In genomic region chr7:150838965-150839650, GRCh38 we compare ENCODE assay signal across 23 cellular contexts. TPM values are rescaled to one million over a fixed set of nuclear protein-coding genes. Genes with fewer than 3 reads are reported as not detected.
DNase-seq lines count a peak whose midpoint lies in the region; ATAC-seq and TF ChIP-seq lines count a peak whose summit lies in the region.
"Had no signal": no experiment of that assay in that cellular context is flagged by ENCODE, and none has a peak within 500 bp of the region (broad histone marks: within the 10 kb centered on the region; RNA-seq: fewer than 3 reads in every experiment).

No MANE protein-coding gene starts in this region.

- intact Hi-C loops in sigmoid colon (cut with DNase I), result no loop called here

- no peaks in the 10 kb centered on the region for H3K9me3 ChIP-seq in sigmoid colon
- H3K9me3 ChIP-seq: BLaER1 had no signal

- no peak for TF ChIP-seq POLR2A in sigmoid colon (IDR thresholded peaks at IDR 0.05)

- no peaks in the 10 kb centered on the region for H3K9me3 Mint-ChIP-seq in stimulated activated naive CD8-positive, alpha-beta T cell treated with anti-CD3 and anti-CD28 coated beads, Interleukin-15, Interleukin-2, amounts not matched to agents 100 ng/mL and 50 ng/mL, for 24 hours
- H3K9me3 Mint-ChIP-seq: GM23338 had no signal

- no peak for TF ChIP-seq EP300 in sigmoid colon (IDR thresholded peaks at IDR 0.05)

- WGBS in sigmoid colon, 2 donors, result 86 to 90% methylated on average over 7 of the region's 7 CpGs

- H3K4me3 ChIP-seq in fibroblast of mammary gland (ENCODE audit: control insufficient read depth, low read depth, low read length) (no peak overlapping the region), sigmoid colon (no peak overlapping the region)
- H3K4me3 ChIP-seq: BLaER1, GM23338 had no signal

- no peak for DNase-seq in stimulated activated naive CD8-positive, alpha-beta T cell treated with anti-CD3 and anti-CD28 coated beads, Interleukin-15, Interleukin-2, amounts not matched to agents 100 U/mL and 50 U/mL, for 24 hours
- DNase-seq in fibroblast of mammary gland (ENCODE audit: low read depth) (peak; percentile 42), sigmoid colon (peak; percentile 36), cerebellar nuclear complex (lab: John Stamatoyannopoulos, UW) (no peak), cerebellum (ENCODE audit: low spot score) (no peak)
- DNase-seq: Calu3; CD4-positive, alpha-beta memory T cell; HCEC 1CT; IMR-90; Karpas-422; MM.1S; NCI-H1105; NCI-H1694; NCI-H2107; NCI-H510A; NCI-H748 treated with DMSO at 0.1 percent for 48 hours had no signal

- ATAC-seq in stimulated activated naive CD8-positive, alpha-beta T cell treated with anti-CD3 and anti-CD28 coated beads, Interleukin-15, Interleukin-2, amounts not matched to agents 100 U/mL and 50 U/mL, for 24 hours, result no peak
- no peak for ATAC-seq in GM21825 (IDR thresholded peaks at IDR 0.05; ENCODE audit: unreplicated experiment)
- ATAC-seq: GM23338, Right ventricle myocardium inferior had no signal

- H3K36me3 ChIP-seq in sigmoid colon, result no peaks in the 10 kb centered on the region
- H3K36me3 ChIP-seq: BLaER1 had no signal

- H3K27me3 Mint-ChIP-seq in stimulated activated naive CD8-positive, alpha-beta T cell treated with anti-CD3 and anti-CD28 coated beads, Interleukin-15, Interleukin-2, amounts not matched to agents 100 ng/mL and 50 ng/mL, for 24 hours, result peaks cover 13% of the 10 kb centered on the region

- no peaks in the 10 kb centered on the region for H3K36me3 Mint-ChIP-seq in stimulated activated naive CD8-positive, alpha-beta T cell treated with anti-CD3 and anti-CD28 coated beads, Interleukin-15, Interleukin-2, amounts not matched to agents 100 ng/mL and 50 ng/mL, for 24 hours (ENCODE audit: low read depth)
- H3K36me3 Mint-ChIP-seq: CD4-positive, alpha-beta memory T cell had no signal

- H3K27me3 ChIP-seq in sigmoid colon, result no peaks in the 10 kb centered on the region
- H3K27me3 ChIP-seq: BLaER1 had no signal

- H3K4me1 Mint-ChIP-seq in stimulated activated naive CD8-positive, alpha-beta T cell treated with anti-CD3 and anti-CD28 coated beads, Interleukin-15, Interleukin-2, amounts not matched to agents 100 ng/mL and 50 ng/mL, for 24 hours (ENCODE audit: low read depth), result no peaks in the 10 kb centered on the region
- H3K4me1 Mint-ChIP-seq: CD4-positive, alpha-beta memory T cell; GM23338 had no signal

- no peaks in the 10 kb centered on the region for H3K4me1 ChIP-seq in sigmoid colon
- H3K4me1 ChIP-seq: BLaER1 had no signal

- TF ChIP-seq CTCF in fibroblast of mammary gland (conservative IDR thresholded peaks at IDR 0.05; ENCODE audit: control insufficient read depth, insufficient read depth, low read depth, low read length) (no peak), sigmoid colon (IDR thresholded peaks at IDR 0.05) (no peak)

- H3K27ac ChIP-seq in sigmoid colon, result no peak overlapping the region
- H3K27ac ChIP-seq: BLaER1 had no signal

- peak overlapping the region; percentile 53 for H3K27ac Mint-ChIP-seq in stimulated activated naive CD8-positive, alpha-beta T cell treated with anti-CD3 and anti-CD28 coated beads, Interleukin-15, Interleukin-2, amounts not matched to agents 100 ng/mL and 50 ng/mL, for 24 hours
- H3K27ac Mint-ChIP-seq: GM23338 had no signal

- no peak overlapping the region for H3K4me3 Mint-ChIP-seq in stimulated activated naive CD8-positive, alpha-beta T cell treated with anti-CD3 and anti-CD28 coated beads, Interleukin-15, Interleukin-2, amounts not matched to agents 100 ng/mL and 50 ng/mL, for 24 hours
- H3K4me3 Mint-ChIP-seq: CD4-positive, alpha-beta memory T cell; GM23338 had no signal

RNA-seq across cellular contexts. Expression of gene AOC1, which starts 13.2 kb away (rescaled TPM):
- total RNA-seq in sigmoid colon (1 to 10 TPM in 1 of 4 donors, not detected in 3; 1.4 TPM), cerebellum (0.09 TPM)
- 100 to 1,000 TPM in 1 of 3 donors, 10 to 100 TPM in 2; 30.6 to 155 (median 64.0) TPM for polyA plus RNA-seq in sigmoid colon
- total RNA-seq: A673; CD4-positive, alpha-beta memory T cell; GM23338; IMR-90; OCI-LY7 had no signal
- polyA plus RNA-seq: CD4-positive, alpha-beta memory T cell; GM23338; IMR-90 had no signal

RNA-seq across cellular contexts. Expression of gene TMEM176A, which starts 38.5 kb away (rescaled TPM):
- total RNA-seq in sigmoid colon (10 to 100 TPM; 19.9 to 28.1 (median 24.1) TPM), cerebellum (1.5 TPM)
- 100 to 1,000 TPM; 126 to 150 (median 127) TPM for polyA plus RNA-seq in sigmoid colon
- total RNA-seq: GM23338, IMR-90, OCI-LY7 had no signal
- polyA plus RNA-seq: IMR-90 had no signal

RNA-seq across cellular contexts. Expression of gene TMEM176B, which starts 38.9 kb away (rescaled TPM):
- total RNA-seq in sigmoid colon (10 to 100 TPM; 47.4 to 52.3 (median 48.3) TPM), cerebellum (4.3 TPM)
- polyA plus RNA-seq in sigmoid colon, result 100 to 1,000 TPM; 144 to 246 (median 151) TPM
- total RNA-seq: IMR-90 had no signal
- polyA plus RNA-seq: CD4-positive, alpha-beta memory T cell; IMR-90 had no signal

Comparison
In these comparisons a context has a peak if more than half of its experiments do, and no peak if none do; other contexts are left out.
1. DNase-seq: peak in fibroblast of mammary gland (single experiment) and sigmoid colon (single experiment); none in stimulated activated naive CD8-positive, alpha-beta T cell treated with anti-CD3 and anti-CD28 coated beads, Interleukin-15, Interleukin-2, amounts not matched to agents 100 U/mL and 50 U/mL, for 24 hours (single experiment), cerebellar nuclear complex (0 of 2) and cerebellum (single experiment).